Comparison of ENCODE assay signal across 21 cellular contexts in the genomic region with DNA sequence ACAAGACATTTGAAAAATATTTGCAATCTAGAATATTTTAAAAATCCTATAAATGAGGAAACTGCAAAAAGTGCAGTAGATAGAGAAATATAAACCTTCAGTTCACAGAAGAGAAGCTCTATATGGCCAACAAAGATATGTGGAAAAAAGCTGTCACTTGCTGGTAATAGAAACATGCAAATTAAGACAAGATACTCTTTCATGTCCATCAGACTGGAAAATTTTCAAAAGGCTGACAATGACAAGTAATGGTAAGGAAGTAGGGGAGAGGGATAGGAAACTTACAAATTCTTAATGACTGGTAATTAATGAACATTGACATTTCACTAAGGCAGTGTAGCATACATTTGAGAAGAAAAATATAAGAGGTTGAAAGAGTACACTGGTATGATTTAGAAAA.
DNase-seq lines count a peak whose midpoint lies in the region; ATAC-seq, FAIRE-seq and TF ChIP-seq lines count a peak whose summit lies in the region.
"Had no signal": no experiment of that assay in that cellular context is flagged by ENCODE, and none has a peak within 500 bp of the region (broad histone marks: within the 10 kb centered on the region; RNA-seq: fewer than 3 reads in every experiment).

No MANE protein-coding gene starts in this region.

- intact Hi-C loops in breast epithelium (cut with DNase I; ENCODE audit: low total_unique reads), result no loop called here

- H3K4me1 ChIP-seq in breast epithelium, result no peaks in the 10 kb centered on the region

- peaks cover 10% of the 10 kb centered on the region for H3K9me3 Mint-ChIP-seq in activated naive CD4-positive, alpha-beta T cell treated with anti-CD3 and anti-CD28 coated beads, Interleukin-2, amount 50 U/mL, for 24 hours
- H3K9me3 Mint-ChIP-seq in activated T-helper 17 cell treated with anti-CD3 and anti-CD28 coated beads, Interleukin-2, amount 50 U/mL, for 72 hours, result no peaks in the 10 kb centered on the region
- H3K9me3 Mint-ChIP-seq in stimulated activated naive CD8-positive, alpha-beta T cell treated with anti-CD3 and anti-CD28 coated beads, Interleukin-15, amount 100 ng/mL, for 72 hours, result peaks cover 4 to 14% of the 10 kb centered on the region in 2 donors
- H3K9me3 Mint-ChIP-seq: mesothelial cell of epicardium, neural crest cell had no signal

- DNase-seq in activated naive CD4-positive, alpha-beta T cell (lab: John Stamatoyannopoulos, UW), result no peak
- DNase-seq in GM19239 (ENCODE audit: insufficient read length, low spot score) (no peak), breast epithelium (ENCODE audit: low spot score in 2 of 2) (no peak)
- DNase-seq in stimulated activated naive CD8-positive, alpha-beta T cell treated with anti-CD3 and anti-CD28 coated beads, Interleukin-15, amount 100 ng/mL, for 72 hours, result no peak
- DNase-seq: anterior cingulate cortex; central memory CD4-positive, alpha-beta T cell; GDM1; heart right ventricle; NCI-H1105; NCI-H510A treated with DMSO at 0.1 percent for 48 hours; sigmoid colon; stimulated activated naive CD4-positive, alpha-beta T cell; tibial artery had no signal

- H3K4me3 Mint-ChIP-seq in activated naive CD4-positive, alpha-beta T cell treated with anti-CD3 and anti-CD28 coated beads, Interleukin-2, amount 50 U/mL, for 24 hours, result peak overlapping the region; percentile 76
- peak overlapping the region; percentile 61 for H3K4me3 Mint-ChIP-seq in activated T-helper 17 cell treated with anti-CD3 and anti-CD28 coated beads, Interleukin-2, amount 50 U/mL, for 72 hours
- peak overlapping the region; percentile 5 to 49 for H3K4me3 Mint-ChIP-seq in stimulated activated naive CD8-positive, alpha-beta T cell treated with anti-CD3 and anti-CD28 coated beads, Interleukin-15, amount 100 ng/mL, for 72 hours
- H3K4me3 Mint-ChIP-seq: mesothelial cell of epicardium, neural crest cell had no signal

- H3K36me3 Mint-ChIP-seq in activated naive CD4-positive, alpha-beta T cell treated with anti-CD3 and anti-CD28 coated beads, Interleukin-2, amount 50 U/mL, for 24 hours, result peaks cover 17% of the 10 kb centered on the region
- peaks cover 31% of the 10 kb centered on the region for H3K36me3 Mint-ChIP-seq in activated T-helper 17 cell treated with anti-CD3 and anti-CD28 coated beads, Interleukin-2, amount 50 U/mL, for 72 hours (ENCODE audit: low read depth)
- H3K36me3 Mint-ChIP-seq: mesothelial cell of epicardium had no signal

- ATAC-seq in activated T-helper 17 cell treated with anti-CD3 and anti-CD28 coated beads, Interleukin-2, amount 50 U/mL, for 72 hours (replicated peaks), result no peak
- ATAC-seq in stimulated activated naive CD8-positive, alpha-beta T cell treated with anti-CD3 and anti-CD28 coated beads, Interleukin-15, amount 100 ng/mL, for 72 hours, result no peak
- no peak for ATAC-seq in GM21423 (IDR thresholded peaks at IDR 0.05; ENCODE audit: unreplicated experiment)
- no peak for ATAC-seq in HG03469 (IDR thresholded peaks at IDR 0.05; ENCODE audit: unreplicated experiment)
- ATAC-seq: HCT116, heart right ventricle had no signal

- H3K9me3 ChIP-seq in breast epithelium, result no peaks in the 10 kb centered on the region
- H3K9me3 ChIP-seq: heart right ventricle, sigmoid colon, tibial artery had no signal

- H3K36me3 ChIP-seq in breast epithelium, result no peaks in the 10 kb centered on the region
- H3K36me3 ChIP-seq: heart right ventricle, sigmoid colon, tibial artery had no signal

- TF ChIP-seq POLR2A in breast epithelium (IDR thresholded peaks at IDR 0.05), result no peak

- no peak overlapping the region for H3K4me3 ChIP-seq in breast epithelium
- H3K4me3 ChIP-seq: heart right ventricle, sigmoid colon, tibial artery had no signal

- H3K4me1 Mint-ChIP-seq in activated naive CD4-positive, alpha-beta T cell treated with anti-CD3 and anti-CD28 coated beads, Interleukin-2, amount 50 U/mL, for 24 hours, result peaks cover 84% of the 10 kb centered on the region
- H3K4me1 Mint-ChIP-seq in activated T-helper 17 cell treated with anti-CD3 and anti-CD28 coated beads, Interleukin-2, amount 50 U/mL, for 72 hours, result peaks cover 46% of the 10 kb centered on the region
- peaks cover 75% of the 10 kb centered on the region for H3K4me1 Mint-ChIP-seq in stimulated activated naive CD8-positive, alpha-beta T cell treated with anti-CD3 and anti-CD28 coated beads, Interleukin-15, amount 100 ng/mL, for 72 hours
- H3K4me1 Mint-ChIP-seq: neural crest cell had no signal

- no peaks in the 10 kb centered on the region for H3K27me3 ChIP-seq in breast epithelium
- H3K27me3 ChIP-seq: heart right ventricle, sigmoid colon, tibial artery had no signal

- FAIRE-seq in GM19239 (lab: Jason Lieb, UNC), result peak; percentile 92
- FAIRE-seq: endothelial cell of umbilical vein had no signal

- H3K27ac ChIP-seq in breast epithelium, result no peak overlapping the region
- H3K27ac ChIP-seq: heart right ventricle, sigmoid colon, tibial artery had no signal

- no peak for TF ChIP-seq CTCF in breast epithelium (IDR thresholded peaks at IDR 0.05)

- no peaks in the 10 kb centered on the region for H3K27me3 Mint-ChIP-seq in activated naive CD4-positive, alpha-beta T cell treated with anti-CD3 and anti-CD28 coated beads, Interleukin-2, amount 50 U/mL, for 24 hours
- no peaks in the 10 kb centered on the region for H3K27me3 Mint-ChIP-seq in activated T-helper 17 cell treated with anti-CD3 and anti-CD28 coated beads, Interleukin-2, amount 50 U/mL, for 72 hours
- no peaks in the 10 kb centered on the region for H3K27me3 Mint-ChIP-seq in stimulated activated naive CD8-positive, alpha-beta T cell treated with anti-CD3 and anti-CD28 coated beads, Interleukin-15, amount 100 ng/mL, for 72 hours

- peak overlapping the region; percentile 99 for H3K27ac Mint-ChIP-seq in activated naive CD4-positive, alpha-beta T cell treated with anti-CD3 and anti-CD28 coated beads, Interleukin-2, amount 50 U/mL, for 24 hours
- peak overlapping the region; percentile 90 for H3K27ac Mint-ChIP-seq in activated T-helper 17 cell treated with anti-CD3 and anti-CD28 coated beads, Interleukin-2, amount 50 U/mL, for 72 hours
- peak overlapping the region; percentile 66 to 97 for H3K27ac Mint-ChIP-seq in stimulated activated naive CD8-positive, alpha-beta T cell treated with anti-CD3 and anti-CD28 coated beads, Interleukin-15, amount 100 ng/mL, for 72 hours
- H3K27ac Mint-ChIP-seq: mesothelial cell of epicardium had no signal
